ENCODE assay signal across 17 cellular contexts in the genomic region with DNA sequence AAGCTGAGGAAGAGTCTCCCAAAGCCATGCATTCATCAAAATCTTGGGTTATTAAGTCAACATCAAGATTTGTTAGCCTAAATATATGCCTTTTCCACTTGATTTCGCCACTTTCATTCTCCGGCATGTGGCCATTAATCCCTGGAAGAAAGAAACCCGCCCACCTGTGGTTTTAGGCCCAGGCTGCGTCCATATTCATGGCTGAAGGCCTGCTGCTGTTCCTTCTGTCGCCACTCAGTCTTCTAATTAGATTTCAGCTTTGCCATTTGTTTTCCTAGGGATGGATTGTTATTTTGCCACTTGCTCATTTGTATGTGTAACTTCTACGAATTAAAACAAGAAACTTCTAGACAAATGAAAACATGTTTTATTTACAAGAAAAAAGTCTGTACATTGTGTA.
"Had no signal": no experiment of that assay in that cellular context is flagged by ENCODE, and none has a peak within 500 bp of the region (broad histone marks: within the 10 kb centered on the region; RNA-seq: fewer than 3 reads in every experiment).

No MANE protein-coding gene starts in this region.

- H3K36me3 Mint-ChIP-seq: activated CD8-positive, alpha-beta memory T cell treated with anti-CD3 and anti-CD28 coated beads, Interleukin-2, amount 10 ng/mL, durations not matched to agents 7 days and 5 days; activated naive CD8-positive, alpha-beta T cell treated with anti-CD3 and anti-CD28 coated beads for 36 hours; immature natural killer cell had no signal

- H3K9me3 ChIP-seq: gastrocnemius medialis, lower lobe of right lung, neutrophil, tibial artery had no signal

- H3K27ac Mint-ChIP-seq: activated CD8-positive, alpha-beta memory T cell treated with anti-CD3 and anti-CD28 coated beads, Interleukin-2, amount 10 ng/mL, durations not matched to agents 7 days and 5 days; activated naive CD8-positive, alpha-beta T cell treated with anti-CD3 and anti-CD28 coated beads for 36 hours; activated T-cell treated with anti-CD3 and anti-CD28 coated beads, Interleukin-2, amount 50 U/mL, for 24 hours; immature natural killer cell had no signal

- H3K4me2 ChIP-seq: hepatocyte had no signal

- H3K27me3 ChIP-seq: gastrocnemius medialis, hepatocyte, neutrophil, tibial artery had no signal

- H3K4me1 Mint-ChIP-seq: activated CD8-positive, alpha-beta memory T cell treated with anti-CD3 and anti-CD28 coated beads, Interleukin-2, amount 10 ng/mL, durations not matched to agents 7 days and 5 days; activated naive CD8-positive, alpha-beta T cell treated with anti-CD3 and anti-CD28 coated beads for 36 hours; immature natural killer cell had no signal

- DNase-seq: activated CD4-positive, alpha-beta T cell treated with anti-CD3 and anti-CD28 coated beads, Interleukin-2, amount 50 U/mL, for 48 hours; activated CD4-positive, CD25-positive, alpha-beta regulatory T cell treated with anti-CD3 and anti-CD28 coated beads, Interleukin-2, amount 50 U/mL, for 72 hours; activated CD8-positive, alpha-beta memory T cell treated with anti-CD3 and anti-CD28 coated beads, Interleukin-2, amount 10 ng/mL, durations not matched to agents 7 days and 5 days; activated gamma-delta T cell; activated naive CD8-positive, alpha-beta T cell treated with anti-CD3 and anti-CD28 coated beads for 36 hours; activated T-cell treated with anti-CD3 and anti-CD28 coated beads, Interleukin-2, amount 50 U/mL, for 24 hours; anterior cingulate cortex; cortex of kidney; effector CD8-positive, alpha-beta T cell; gastrocnemius medialis; immature natural killer cell; lower lobe of right lung; midbrain; tibial artery had no signal

- H3K4me1 ChIP-seq: gastrocnemius medialis, lower lobe of right lung had no signal

- H3K4me3 ChIP-seq: gastrocnemius medialis, hepatocyte, lower lobe of right lung, skin epidermis, tibial artery had no signal

- H3K79me2 ChIP-seq: hepatocyte had no signal

- H3K27me3 Mint-ChIP-seq: activated CD8-positive, alpha-beta memory T cell treated with anti-CD3 and anti-CD28 coated beads, Interleukin-2, amount 10 ng/mL, durations not matched to agents 7 days and 5 days; activated naive CD8-positive, alpha-beta T cell treated with anti-CD3 and anti-CD28 coated beads for 36 hours; activated T-cell treated with anti-CD3 and anti-CD28 coated beads, Interleukin-2, amount 50 U/mL, for 24 hours had no signal

- H3K27ac ChIP-seq: gastrocnemius medialis, hepatocyte, lower lobe of right lung, neutrophil, skin epidermis, tibial artery had no signal

- H2AFZ ChIP-seq: hepatocyte had no signal

- H3K36me3 ChIP-seq: gastrocnemius medialis, lower lobe of right lung, neutrophil had no signal

- H3K9me3 Mint-ChIP-seq: activated naive CD8-positive, alpha-beta T cell treated with anti-CD3 and anti-CD28 coated beads for 36 hours; activated T-cell treated with anti-CD3 and anti-CD28 coated beads, Interleukin-2, amount 50 U/mL, for 24 hours had no signal

- H3K4me3 Mint-ChIP-seq: activated CD8-positive, alpha-beta memory T cell treated with anti-CD3 and anti-CD28 coated beads, Interleukin-2, amount 10 ng/mL, durations not matched to agents 7 days and 5 days; activated naive CD8-positive, alpha-beta T cell treated with anti-CD3 and anti-CD28 coated beads for 36 hours; activated T-cell treated with anti-CD3 and anti-CD28 coated beads, Interleukin-2, amount 50 U/mL, for 24 hours; immature natural killer cell had no signal
